9 cellular contexts compared by ENCODE assay signal in genomic region chr22:50308986-50309600, GRCh38. TPM values are rescaled to one million over a fixed set of nuclear protein-coding genes. Genes with fewer than 3 reads are reported as not detected.
DNase-seq lines count a peak whose midpoint lies in the region; ATAC-seq and TF ChIP-seq lines count a peak whose summit lies in the region.
"Had no signal": no experiment of that assay in that cellular context is flagged by ENCODE, and none has a peak within 500 bp of the region (broad histone marks: within the 10 kb centered on the region; RNA-seq: fewer than 3 reads in every experiment).

No MANE protein-coding gene starts in this region.

- no peaks in the 10 kb centered on the region for H3K36me3 ChIP-seq in uterus

- peak overlapping the region; percentile 85 to 94 for H3K27ac ChIP-seq in uterus
- H3K27ac ChIP-seq: SJSA1 had no signal

- no peak for TF ChIP-seq POLR2A in uterus (IDR thresholded peaks at IDR 0.05)

- H3K27me3 Mint-ChIP-seq in chondrocyte (ENCODE audit: low read depth), result no peaks in the 10 kb centered on the region
- peaks cover 4 to 14% (median 7%) of the 10 kb centered on the region in 5 donors for H3K27me3 Mint-ChIP-seq in naive thymus-derived CD8-positive, alpha-beta T cell

- H3K4me1 Mint-ChIP-seq in chondrocyte (ENCODE audit: low read depth), result peaks cover 35% of the 10 kb centered on the region
- H3K4me1 Mint-ChIP-seq in naive thymus-derived CD8-positive, alpha-beta T cell, result peaks cover 13 to 23% (median 17%) of the 10 kb centered on the region in 4 donors

- no peak for TF ChIP-seq CTCF in chondrocyte (IDR thresholded peaks at IDR 0.05)
- no peak for TF ChIP-seq CTCF in uterus (IDR thresholded peaks at IDR 0.05)

- POLR2A ChIA-PET in naive thymus-derived CD8-positive, alpha-beta T cell (lab: Charles Lee), result interaction anchor here (1.3 kb wide), 1 partner anchor 16 kb away, joined by 3 read pairs; no protein-coding TSS in a partner anchor

- no peak overlapping the region for H3K4me3 ChIP-seq in uterus
- H3K4me3 ChIP-seq: SJSA1 had no signal

- no peaks in the 10 kb centered on the region for H3K27me3 ChIP-seq in uterus
- H3K27me3 ChIP-seq: SJSA1 had no signal

- peak overlapping the region; percentile 55 for H3K4me3 Mint-ChIP-seq in chondrocyte (ENCODE audit: unreplicated experiment)
- H3K4me3 Mint-ChIP-seq in naive thymus-derived CD8-positive, alpha-beta T cell, result peak overlapping the region in 9 of 10 donors; percentile 38 to 79 (median 60)

- no peaks in the 10 kb centered on the region for H3K36me3 Mint-ChIP-seq in chondrocyte (ENCODE audit: low read depth)
- no peaks in the 10 kb centered on the region for H3K36me3 Mint-ChIP-seq in naive thymus-derived CD8-positive, alpha-beta T cell

- peaks cover 9 to 32% of the 10 kb centered on the region in 2 donors for H3K4me1 ChIP-seq in uterus

- peak overlapping the region; percentile 97 for H3K27ac Mint-ChIP-seq in chondrocyte (ENCODE audit: unreplicated experiment)
- H3K27ac Mint-ChIP-seq in naive thymus-derived CD8-positive, alpha-beta T cell, result peak overlapping the region in 4 of 10 donors; percentile 15 to 68 (median 34)

- H3K9me3 Mint-ChIP-seq in chondrocyte (ENCODE audit: low read depth), result no peaks in the 10 kb centered on the region
- H3K9me3 Mint-ChIP-seq in naive thymus-derived CD8-positive, alpha-beta T cell, result peaks cover 0 to 1% (median 0%) of the 10 kb centered on the region in 9 donors

- ATAC-seq in Right ventricle myocardium inferior, result no peak
- no peak for ATAC-seq in Right ventricle myocardium superior (ENCODE audit: poor library complexity)
- ATAC-seq in naive thymus-derived CD8-positive, alpha-beta T cell, result no peak
- ATAC-seq in HG03108 (IDR thresholded peaks at IDR 0.05; ENCODE audit: unreplicated experiment), result no peak
- ATAC-seq in GM21529 (IDR thresholded peaks at IDR 0.05; ENCODE audit: unreplicated experiment), result no peak

- DNase-seq in Right ventricle myocardium inferior (ENCODE audit: missing footprints), result peak; percentile 34
- DNase-seq in Right ventricle myocardium superior, result no peak
- no peak for DNase-seq in chondrocyte (ENCODE audit: low spot score)
- no peak for DNase-seq in naive thymus-derived CD8-positive, alpha-beta T cell
- DNase-seq in uterus, result no peak
- no peak for DNase-seq in superior temporal gyrus (ENCODE audit: extremely low spot score)

- intact Hi-C loops in Right ventricle myocardium inferior (cut with DNase I), result loop anchor here (1.0 to 5.0 kb wide), 2 partner anchors 18 to 37 kb away; partner anchors contain the start of genes DENND6B and MAPK11
- intact Hi-C loops in Right ventricle myocardium superior (cut with DNase I), result no loop called here
- intact Hi-C loops in uterus (cut with DNase I; ENCODE audit: low total_unique reads), result no loop called here

- no peaks in the 10 kb centered on the region for H3K9me3 ChIP-seq in uterus
- H3K9me3 ChIP-seq: SJSA1 had no signal

RNA-seq across cellular contexts. Expression of gene PLXNB2, which starts 1.6 kb away (rescaled TPM):
- total RNA-seq in Right ventricle myocardium inferior, result 70.6 TPM
- 68.3 TPM for total RNA-seq in Right ventricle myocardium superior
- 300 to 356 TPM (median 346 TPM) in 3 replicates for total RNA-seq in chondrocyte
- 10 to 100 TPM; 14.3 to 16.7 TPM for total RNA-seq in naive thymus-derived CD8-positive, alpha-beta T cell
- 1 to 10 TPM in 2 of 3 donors, under 1 TPM in 1; 0.72 to 4.1 (median 1.1) TPM for polyA plus RNA-seq in naive thymus-derived CD8-positive, alpha-beta T cell
- 100 to 1,000 TPM in 2 of 4 donors, 10 to 100 TPM in 2; 44.7 to 208 (median 126) TPM for total RNA-seq in uterus

RNA-seq across cellular contexts. Expression of gene DENND6B, which starts 17.7 kb away (rescaled TPM):
- total RNA-seq in Right ventricle myocardium inferior (1.7 TPM), Right ventricle myocardium superior (1.1 TPM), chondrocyte (7.7 to 8.8 TPM (median 8.1 TPM) in 3 replicates), uterus (10 to 100 TPM in 1 of 4 donors, 1 to 10 TPM in 3; 2.9 to 15.5 (median 8.0) TPM)
- 1 to 10 TPM; 7.0 to 9.1 TPM for total RNA-seq in naive thymus-derived CD8-positive, alpha-beta T cell
- polyA plus RNA-seq in naive thymus-derived CD8-positive, alpha-beta T cell, result 1 to 10 TPM in 2 of 3 donors, under 1 TPM in 1; 0.53 to 1.1 (median 1.0) TPM

RNA-seq across cellular contexts. Expression of gene PPP6R2, which starts 34.0 kb away (rescaled TPM):
- total RNA-seq in Right ventricle myocardium inferior (42.4 TPM), Right ventricle myocardium superior (40.4 TPM), chondrocyte (46.2 to 53.1 TPM (median 47.1 TPM) in 3 replicates), uterus (10 to 100 TPM; 42.4 to 73.1 (median 47.2) TPM)
- total RNA-seq in naive thymus-derived CD8-positive, alpha-beta T cell, result 100 to 1,000 TPM in 1 of 2 experiments, 10 to 100 TPM in 1; 93.3 to 104 TPM
- polyA plus RNA-seq in naive thymus-derived CD8-positive, alpha-beta T cell, result 10 to 100 TPM; 13.3 to 29.1 (median 17.0) TPM

RNA-seq across cellular contexts. Expression of gene MAPK11, which starts 38.9 kb away (rescaled TPM):
- total RNA-seq in Right ventricle myocardium inferior (10.0 TPM), Right ventricle myocardium superior (8.5 TPM), chondrocyte (9.3 to 19.9 TPM (median 17.7 TPM) in 3 replicates), uterus (10 to 100 TPM in 3 of 4 donors, 1 to 10 TPM in 1; 7.9 to 39.5 (median 22.4) TPM)
- 1 to 10 TPM in 1 of 2 experiments, under 1 TPM in 1; 0.86 to 1.2 TPM for total RNA-seq in naive thymus-derived CD8-positive, alpha-beta T cell
- under 1 TPM; 0.13 to 0.24 (median 0.16) TPM for polyA plus RNA-seq in naive thymus-derived CD8-positive, alpha-beta T cell

RNA-seq across cellular contexts. Expression of gene MAPK12, which starts 47.6 kb away (rescaled TPM):
- total RNA-seq in Right ventricle myocardium inferior (18.2 TPM), Right ventricle myocardium superior (13.2 TPM), chondrocyte (34.6 to 46.6 TPM (median 44.7 TPM) in 3 replicates), uterus (10 to 100 TPM; 10.3 to 41.4 (median 28.3) TPM)
- 1 to 10 TPM; 2.1 to 2.9 TPM for total RNA-seq in naive thymus-derived CD8-positive, alpha-beta T cell
- polyA plus RNA-seq in naive thymus-derived CD8-positive, alpha-beta T cell, result under 1 TPM in 2 of 3 donors, not detected in 1; 0.02 to 0.03 TPM
